In genomic region chr6:151063339-151063738, GRCh38 we compare ENCODE assay signal across 15 cellular contexts.
DNase-seq lines count a peak whose midpoint lies in the region; ATAC-seq and TF ChIP-seq lines count a peak whose summit lies in the region.
"Had no signal": no experiment of that assay in that cellular context is flagged by ENCODE, and none has a peak within 500 bp of the region (broad histone marks: within the 10 kb centered on the region; RNA-seq: fewer than 3 reads in every experiment).

No MANE protein-coding gene starts in this region.

- H4K5ac ChIP-seq in IMR-90 (ENCODE audit: low read depth, low read length) = no peak overlapping the region

- no peaks in the 10 kb centered on the region for H3K27me3 ChIP-seq in IMR-90 (ENCODE audit: control insufficient read depth, insufficient read depth, low read length)
- H3K27me3 ChIP-seq in brain microvascular endothelial cell (replicated peaks) = no peaks in the 10 kb centered on the region
- H3K27me3 ChIP-seq: tibial artery had no signal

- H3K36me3 ChIP-seq in IMR-90 (ENCODE audit: control insufficient read depth, insufficient read depth, low read length) (peaks cover 15% of the 10 kb centered on the region), brain microvascular endothelial cell (replicated peaks) (no peaks in the 10 kb centered on the region)
- H3K36me3 ChIP-seq: tibial artery had no signal

- TF ChIP-seq CTCF in IMR-90 (conservative IDR thresholded peaks at IDR 0.05; ENCODE audit: low read depth, low read length) (no peak), brain microvascular endothelial cell (IDR thresholded peaks at IDR 0.05; ENCODE audit: low read depth, low read length, missing control alignments) (no peak)

- H3K9ac ChIP-seq in IMR-90 (ENCODE audit: low read depth, low read length) = no peak overlapping the region

- no peak overlapping the region for H2BK20ac ChIP-seq in IMR-90 (ENCODE audit: low read depth, low read length)

- no peak overlapping the region for H4K91ac ChIP-seq in IMR-90 (ENCODE audit: insufficient read depth, low read depth, low read length)

- CTCF ChIA-PET in IMR-90 (lab: Yijun Ruan, JAX) = no interaction called here

- no peak overlapping the region for H3K56ac ChIP-seq in IMR-90 (ENCODE audit: extremely low read depth, insufficient read depth, low read length)

- H2BK5ac ChIP-seq in IMR-90 (ENCODE audit: low read depth, low read length, poor library complexity, severe bottlenecking) = no peak overlapping the region

- H3K4me2 ChIP-seq in IMR-90 (ENCODE audit: low read depth, low read length) = no peak overlapping the region

- H3K14ac ChIP-seq in IMR-90 (replicated peaks; ENCODE audit: low read depth, low read length) = no peak overlapping the region

- no peak overlapping the region for H2BK120ac ChIP-seq in IMR-90 (ENCODE audit: low read depth, low read length)

- no peak overlapping the region for H2AK9ac ChIP-seq in IMR-90 (replicated peaks; ENCODE audit: low read depth, low read length, poor library complexity)

- peaks cover 27% of the 10 kb centered on the region for H3K9me1 ChIP-seq in IMR-90 (ENCODE audit: insufficient read depth, low read length)

- H2BK15ac ChIP-seq in IMR-90 (ENCODE audit: low read depth, low read length) = no peak overlapping the region

- no peak overlapping the region for H3K18ac ChIP-seq in IMR-90 (ENCODE audit: low read depth, low read length)

- H2AK5ac ChIP-seq in IMR-90 (ENCODE audit: low read depth, low read length) = no peak overlapping the region

- dilution Hi-C loops in IMR-90 (cut with HindIII; ENCODE audit: low sequenced_read_pairs, unreplicated experiment) = no loop called here

- TF ChIP-seq POLR2A in IMR-90 (IDR thresholded peaks at IDR 0.05; ENCODE audit: low read depth, low read length) = no peak

- no peak overlapping the region for H3K4me3 ChIP-seq in IMR-90 (ENCODE audit: insufficient read depth, low read depth, low read length)
- no peak overlapping the region for H3K4me3 ChIP-seq in brain microvascular endothelial cell (ENCODE audit: low read depth, low read length)
- H3K4me3 ChIP-seq: tibial artery had no signal

- DNase-seq in AG08395 (ENCODE audit: low spot score) = peak; percentile 48
- peak; percentile 72 for DNase-seq in IMR-90
- DNase-seq in brain microvascular endothelial cell = no peak
- peak; percentile 80 for DNase-seq in kidney glomerular epithelial cell (lab: John Stamatoyannopoulos, UW)
- DNase-seq in DMS 273 treated with DMSO at 0.1 percent for 48 hours (lab: John Stamatoyannopoulos, UW) = no peak
- no peak for DNase-seq in NCI-H187 (lab: John Stamatoyannopoulos, UW)
- DNase-seq: activated CD8-positive, alpha-beta T cell treated with anti-CD3 and anti-CD28 coated beads, Interleukin-2, amount 10 ng/mL, durations not matched to agents 7 days and 5 days; endodermal cell; natural killer cell; NCI-H1436; NK-92 treated with Interleukin-12 subunit alpha and Interleukin-12 subunit beta, amount 100 ng/mL, for 24 hours; small intestine; tibial artery had no signal

- no CpG with 5 or more reads among the region's 3 CpGs for WGBS in IMR-90 (ENCODE audit: extremely low coverage in 2 of 2, insufficient read length in 1 of 2), 2 experiments

- in situ Hi-C loops in IMR-90 (cut with MboI; ENCODE audit: low sequenced_read_pairs) = loop anchor here (25.0 kb wide), 1 partner anchor 1226 kb away; no protein-coding TSS in a partner anchor
- in situ Hi-C loops in brain microvascular endothelial cell (cut with HindIII; ENCODE audit: low pct_ligation_motif_present, low sequenced_read_pairs) = no loop called here

- H3K79me1 ChIP-seq in IMR-90 (ENCODE audit: low read depth in 1 of 2, low read length in 2 of 2) = peaks cover 23 to 43% of the 10 kb centered on the region in 2 experiments

- POLR2A ChIA-PET in IMR-90 (lab: Charles Lee; ENCODE audit: unreplicated experiment) = no interaction called here

- BruUV-seq in IMR-90 (replicated peaks; lab: Mats Ljungman, UMichigan) = no TSS peak

- peaks cover 15% of the 10 kb centered on the region for H4K20me1 ChIP-seq in IMR-90 (ENCODE audit: insufficient read depth, low read length)

- no peak overlapping the region for H3K4ac ChIP-seq in IMR-90 (ENCODE audit: low read depth, low read length)

- no peak for TF ChIP-seq RAD21 in IMR-90 (IDR thresholded peaks at IDR 0.05; ENCODE audit: low read length)

- ATAC-seq in IMR-90 (ENCODE audit: low read depth) (no peak), GM19467 (IDR thresholded peaks at IDR 0.05; ENCODE audit: unreplicated experiment) (no peak), HG03521 (IDR thresholded peaks at IDR 0.05; ENCODE audit: unreplicated experiment) (no peak)
- ATAC-seq: activated CD8-positive, alpha-beta T cell treated with anti-CD3 and anti-CD28 coated beads, Interleukin-2, amount 10 ng/mL, durations not matched to agents 7 days and 5 days; natural killer cell had no signal

- H2AFZ ChIP-seq in IMR-90 (replicated peaks; ENCODE audit: low read length, poor library complexity) = no peak overlapping the region

- intact Hi-C loops in IMR-90 (cut with micrococcal nuclease) = loop anchor here (10.0 kb wide), 1 partner anchor 169 kb away; no protein-coding TSS in a partner anchor

- H3K27ac ChIP-seq in IMR-90 (ENCODE audit: insufficient read depth, low read length) (no peak overlapping the region), brain microvascular endothelial cell (peak overlapping the region; percentile 36)

- H3K23ac ChIP-seq in IMR-90 (ENCODE audit: low read depth, low read length) = no peak overlapping the region

- H4K8ac ChIP-seq in IMR-90 (ENCODE audit: low read depth in 2 of 2, low read length in 2 of 2) = no peak overlapping the region

- no peaks in the 10 kb centered on the region for H3K9me3 ChIP-seq in IMR-90 (ENCODE audit: control insufficient read depth, insufficient read depth, low read length)
- H3K9me3 ChIP-seq: tibial artery had no signal

- peaks cover 14% of the 10 kb centered on the region for H3K4me1 ChIP-seq in IMR-90 (ENCODE audit: control insufficient read depth, insufficient read depth, low read length)

TF ChIP-seq in IMR-90, 13 proteins besides CTCF, POLR2A, EP300 and RAD21:
- TF ChIP-seq MAFK (IDR thresholded peaks at IDR 0.05; ENCODE audit: low read depth, low read length) = no peak
- no peak for TF ChIP-seq RFX5 (IDR thresholded peaks at IDR 0.05; ENCODE audit: low read depth, low read length)
- TF ChIP-seq NFE2L2 (IDR thresholded peaks at IDR 0.05; ENCODE audit: low read depth, low read length) = no peak
- no peak for TF ChIP-seq BHLHE40 (IDR thresholded peaks at IDR 0.05; ENCODE audit: low read depth, low read length)
- TF ChIP-seq, protein P1, sequence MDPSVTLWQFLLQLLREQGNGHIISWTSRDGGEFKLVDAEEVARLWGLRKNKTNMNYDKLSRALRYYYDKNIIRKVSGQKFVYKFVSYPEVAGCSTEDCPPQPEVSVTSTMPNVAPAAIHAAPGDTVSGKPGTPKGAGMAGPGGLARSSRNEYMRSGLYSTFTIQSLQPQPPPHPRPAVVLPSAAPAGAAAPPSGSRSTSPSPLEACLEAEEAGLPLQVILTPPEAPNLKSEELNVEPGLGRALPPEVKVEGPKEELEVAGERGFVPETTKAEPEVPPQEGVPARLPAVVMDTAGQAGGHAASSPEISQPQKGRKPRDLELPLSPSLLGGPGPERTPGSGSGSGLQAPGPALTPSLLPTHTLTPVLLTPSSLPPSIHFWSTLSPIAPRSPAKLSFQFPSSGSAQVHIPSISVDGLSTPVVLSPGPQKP (IDR thresholded peaks at IDR 0.05; ENCODE audit: borderline replicate concordance, low read depth, low read length) = no peak
- no peak for TF ChIP-seq RCOR1 (IDR thresholded peaks at IDR 0.05; ENCODE audit: insufficient replicate concordance, low read length)
- no peak for TF ChIP-seq MXI1 (IDR thresholded peaks at IDR 0.05; ENCODE audit: borderline replicate concordance, low read depth, low read length)
- TF ChIP-seq CEBPB (IDR thresholded peaks at IDR 0.05; ENCODE audit: low read depth, low read length) = no peak
- TF ChIP-seq USF2 (IDR thresholded peaks at IDR 0.05; ENCODE audit: low read depth, low read length) = no peak
- TF ChIP-seq SMC3 (IDR thresholded peaks at IDR 0.05; ENCODE audit: low read depth, low read length) = no peak
- TF ChIP-seq FOS (IDR thresholded peaks at IDR 0.05; ENCODE audit: low read depth, low read length) = no peak
- no peak for TF ChIP-seq MAZ (IDR thresholded peaks at IDR 0.05; ENCODE audit: borderline replicate concordance, low read depth, low read length)
- TF ChIP-seq CHD1 (IDR thresholded peaks at IDR 0.05; ENCODE audit: low read depth, low read length) = no peak

Comparison
In these comparisons a context has a peak if more than half of its experiments do, and no peak if none do; other contexts are left out.
1. DNase-seq: peak in AG08395 (single experiment), IMR-90 (single experiment) and kidney glomerular epithelial cell (single experiment); none in brain microvascular endothelial cell (single experiment), DMS 273 treated with DMSO at 0.1 percent for 48 hours (single experiment) and NCI-H187 (0 of 2).